Comparison of ENCODE assay signal across 14 cellular contexts in genomic region chr11:78177216-78177615, GRCh38. TPM values are rescaled to one million over a fixed set of nuclear protein-coding genes. Genes with fewer than 3 reads are reported as not detected.
DNase-seq lines count a peak whose midpoint lies in the region; ATAC-seq and TF ChIP-seq lines count a peak whose summit lies in the region.
"Had no signal": no experiment of that assay in that cellular context is flagged by ENCODE, and none has a peak within 500 bp of the region (broad histone marks: within the 10 kb centered on the region; RNA-seq: fewer than 3 reads in every experiment).

No MANE protein-coding gene starts in this region.

- H3K9me3 Mint-ChIP-seq in CD4-positive, alpha-beta T cell: no peaks in the 10 kb centered on the region
- H3K9me3 Mint-ChIP-seq: HFFc6 had no signal

- peaks cover 0 to 20% of the 10 kb centered on the region in 2 donors for H3K4me1 ChIP-seq in adrenal gland (replicated peaks in 1 of 2)
- H3K4me1 ChIP-seq in trophoblast cell (ENCODE audit: control insufficient read depth in 1 of 2, insufficient read depth in 2 of 2, low read length in 2 of 2): peaks cover 5 to 12% of the 10 kb centered on the region in 2 experiments
- H3K4me1 ChIP-seq in gastrocnemius medialis: no peaks in the 10 kb centered on the region

- peak overlapping the region; percentile 1 for H2BK12ac ChIP-seq in trophoblast cell (ENCODE audit: low read length)

- CTCF ChIA-PET in CD4-positive, alpha-beta T cell (lab: Charles Lee): interaction anchor here (0.7 kb wide), 1 partner anchor 80 kb away, joined by 3 read pairs; no protein-coding TSS in a partner anchor

- H3K9ac ChIP-seq in trophoblast cell (ENCODE audit: low read length): no peak overlapping the region

- H3K23ac ChIP-seq in trophoblast cell (ENCODE audit: low read length): no peak overlapping the region

- no peak overlapping the region for H3K27ac ChIP-seq in CD4-positive, alpha-beta T cell (ENCODE audit: low read depth, low read length)
- H3K27ac ChIP-seq in adrenal gland (peak overlapping the region in 3 of 5 donors; percentile 5 to 20 (median 9)), trophoblast cell (ENCODE audit: low read depth, low read length) (no peak overlapping the region), gastrocnemius medialis (no peak overlapping the region)

- ATAC-seq in CD4-positive, alpha-beta T cell (ENCODE audit: poor library complexity): no peak
- no peak for ATAC-seq in gastrocnemius medialis

- intact Hi-C loops in CD4-positive, alpha-beta T cell (cut with DNase I, micrococcal nuclease): no loop called here
- intact Hi-C loops in adrenal gland (cut with DNase I) (no loop called here), gastrocnemius medialis (cut with DNase I; ENCODE audit: low total_unique reads) (no loop called here)

- no peak overlapping the region for H3K4me3 Mint-ChIP-seq in CD4-positive, alpha-beta T cell
- H3K4me3 Mint-ChIP-seq: B cell; CD4-positive, alpha-beta memory T cell; HFFc6 had no signal

- H3K4me1 Mint-ChIP-seq in CD4-positive, alpha-beta T cell (ENCODE audit: low read depth): no peaks in the 10 kb centered on the region
- H3K4me1 Mint-ChIP-seq: B cell had no signal

- 92 to 95% (median 94%) methylated on average over 7 of the region's 7 CpGs for WGBS in adrenal gland, 4 donors
- no CpG with 5 or more reads among the region's 7 CpGs for WGBS in trophoblast cell (ENCODE audit: extremely low coverage, insufficient coverage, insufficient read length)

- H3K79me1 ChIP-seq in trophoblast cell (ENCODE audit: low read length): peaks cover 6% of the 10 kb centered on the region

- peak overlapping the region; percentile 51 for H3K27ac Mint-ChIP-seq in CD4-positive, alpha-beta T cell
- H3K27ac Mint-ChIP-seq: B cell; CD4-positive, alpha-beta memory T cell; HFFc6 had no signal

- H3K18ac ChIP-seq in trophoblast cell (ENCODE audit: low read length): no peak overlapping the region

- POLR2A ChIA-PET in CD4-positive, alpha-beta T cell (lab: Charles Lee): no interaction called here

- H3K36me3 Mint-ChIP-seq in CD4-positive, alpha-beta T cell (ENCODE audit: low read depth): peaks cover 50% of the 10 kb centered on the region

- H3K27me3 Mint-ChIP-seq in CD4-positive, alpha-beta T cell: no peaks in the 10 kb centered on the region
- H3K27me3 Mint-ChIP-seq: B cell; CD4-positive, alpha-beta memory T cell had no signal

- H2AK5ac ChIP-seq in trophoblast cell (ENCODE audit: low read length): no peak overlapping the region

- peaks cover 0 to 15% of the 10 kb centered on the region in 2 donors for H3K36me3 ChIP-seq in adrenal gland (replicated peaks in 1 of 2)
- H3K36me3 ChIP-seq in trophoblast cell (ENCODE audit: control insufficient read depth in 1 of 2, insufficient read depth in 2 of 2, low read length in 2 of 2): peaks cover 28 to 31% of the 10 kb centered on the region in 2 experiments
- H3K36me3 ChIP-seq in gastrocnemius medialis: peaks cover 0 to 12% of the 10 kb centered on the region in 2 donors

- H4K12ac ChIP-seq in trophoblast cell (ENCODE audit: low read depth, low read length): no peak overlapping the region

- in situ Hi-C loops in gastrocnemius medialis (cut with MboI; ENCODE audit: low sequenced_read_pairs in 4 of 4): no loop called here

- TF ChIP-seq CTCF in CD4-positive, alpha-beta T cell (IDR thresholded peaks at IDR 0.05): no peak
- TF ChIP-seq CTCF in adrenal gland (IDR thresholded peaks at IDR 0.05): no peak
- TF ChIP-seq CTCF in gastrocnemius medialis (IDR thresholded peaks at IDR 0.05 in 4 of 5, conservative IDR thresholded peaks at IDR 0.05 in 1 of 5): no peak

- no peak for DNase-seq in CD4-positive, alpha-beta T cell
- DNase-seq in DMS 273 (lab: John Stamatoyannopoulos, UW; ENCODE audit: unreplicated experiment): peak; percentile 78
- DNase-seq in adrenal gland: no peak
- DNase-seq in trophoblast cell: no peak
- DNase-seq in gastrocnemius medialis: no peak
- DNase-seq in SIG-M5 treated with dmso at 0.1 percent for 504 hours (lab: John Stamatoyannopoulos, UW; ENCODE audit: unreplicated experiment): no peak
- DNase-seq in activated CD4-positive, alpha-beta T cell treated with anti-CD3 and anti-CD28 coated beads, Interleukin-2, amount 50 U/mL, for 4 hours: no peak
- DNase-seq: C1 segment of cervical spinal cord; CD4-positive, alpha-beta memory T cell; COR-L47; HCEC 1CT; HFFc6; IMR-90 had no signal

- no peak for TF ChIP-seq POLR2A in adrenal gland (IDR thresholded peaks at IDR 0.05)
- TF ChIP-seq POLR2A in gastrocnemius medialis (IDR thresholded peaks at IDR 0.05): no peak

- H3K14ac ChIP-seq in trophoblast cell (ENCODE audit: low read length): no peak overlapping the region

- H3K27me3 ChIP-seq in CD4-positive, alpha-beta T cell (ENCODE audit: control insufficient read depth, insufficient read depth, low read length): no peaks in the 10 kb centered on the region
- H3K27me3 ChIP-seq in adrenal gland (no peaks in the 10 kb centered on the region), trophoblast cell (ENCODE audit: insufficient read depth, low read length) (no peaks in the 10 kb centered on the region), gastrocnemius medialis (no peaks in the 10 kb centered on the region)

- H3K79me2 ChIP-seq in trophoblast cell (ENCODE audit: control insufficient read depth, insufficient read depth, low read length, poor library complexity): no peaks in the 10 kb centered on the region

- no peak overlapping the region for H4K91ac ChIP-seq in trophoblast cell (ENCODE audit: low read depth, low read length)

- no peaks in the 10 kb centered on the region for H3K9me3 ChIP-seq in CD4-positive, alpha-beta T cell (ENCODE audit: control insufficient read depth, low read length)
- no peaks in the 10 kb centered on the region for H3K9me3 ChIP-seq in adrenal gland (replicated peaks in 1 of 3)
- H3K9me3 ChIP-seq in trophoblast cell (ENCODE audit: insufficient read depth, low read depth, low read length): no peaks in the 10 kb centered on the region
- no peaks in the 10 kb centered on the region for H3K9me3 ChIP-seq in gastrocnemius medialis

- peak overlapping the region; percentile 7 for H2BK120ac ChIP-seq in trophoblast cell (ENCODE audit: insufficient read depth, low read length, poor library complexity)

- H2BK5ac ChIP-seq in trophoblast cell (ENCODE audit: low read depth, low read length, poor library complexity): no peak overlapping the region

- H2AFZ ChIP-seq in trophoblast cell (ENCODE audit: insufficient read depth, low read length, poor library complexity): no peak overlapping the region

- H3K4me3 ChIP-seq in adrenal gland: no peak overlapping the region
- H3K4me3 ChIP-seq in trophoblast cell (ENCODE audit: low read depth, low read length): no peak overlapping the region
- no peak overlapping the region for H3K4me3 ChIP-seq in gastrocnemius medialis

- no peak overlapping the region for H4K8ac ChIP-seq in trophoblast cell (ENCODE audit: low read depth, low read length)

- no peak overlapping the region for H3K4ac ChIP-seq in trophoblast cell (ENCODE audit: low read depth, low read length)

- H3K4me2 ChIP-seq in trophoblast cell (ENCODE audit: low read length): no peak overlapping the region

RNA-seq across cellular contexts. Expression of gene KCTD21, which starts 11.2 kb away (rescaled TPM):
- total RNA-seq in CD4-positive, alpha-beta T cell: 1 to 10 TPM; 3.5 to 6.5 TPM
- total RNA-seq in adrenal gland (10 to 100 TPM; 17.0 to 32.9 (median 26.4) TPM), gastrocnemius medialis (10 to 100 TPM in 3 of 4 donors, 1 to 10 TPM in 1; 6.0 to 18.9 (median 15.8) TPM)
- 10 to 100 TPM in 2 of 3 donors, 1 to 10 TPM in 1; 9.3 to 54.0 (median 11.7) TPM for polyA plus RNA-seq in adrenal gland
- polyA plus RNA-seq in trophoblast cell (2013): 14.9 and 15.5 TPM in 2 replicates

RNA-seq across cellular contexts. Expression of gene USP35, which starts 11.5 kb away (rescaled TPM):
- 10 to 100 TPM; 29.2 to 33.1 TPM for total RNA-seq in CD4-positive, alpha-beta T cell
- total RNA-seq in adrenal gland (10 to 100 TPM; 23.4 to 47.9 (median 34.2) TPM), gastrocnemius medialis (1 to 10 TPM; 4.6 to 6.1 (median 5.4) TPM)
- polyA plus RNA-seq in adrenal gland: 10 to 100 TPM; 16.5 to 75.9 (median 30.1) TPM
- 19.3 and 20.2 TPM in 2 replicates for polyA plus RNA-seq in trophoblast cell (2013)

RNA-seq across cellular contexts. Expression of gene ALG8, which starts 37.8 kb away (rescaled TPM):
- 10 to 100 TPM; 14.4 to 14.9 TPM for total RNA-seq in CD4-positive, alpha-beta T cell
- total RNA-seq in adrenal gland: 10 to 100 TPM; 28.9 to 64.0 (median 48.4) TPM
- polyA plus RNA-seq in adrenal gland: 100 to 1,000 TPM in 2 of 3 donors, 10 to 100 TPM in 1; 92.1 to 129 (median 119) TPM
- 76.1 and 82.0 TPM in 2 replicates for polyA plus RNA-seq in trophoblast cell (2013)
- total RNA-seq in gastrocnemius medialis: 10 to 100 TPM in 2 of 4 donors, 1 to 10 TPM in 2; 9.0 to 12.9 (median 10.9) TPM

Comparison
In these comparisons a context has a peak if more than half of its experiments do, and no peak if none do; other contexts are left out.
1. H3K27ac ChIP-seq: peak in adrenal gland (3 of 5); none in CD4-positive, alpha-beta T cell (single experiment), trophoblast cell (single experiment) and gastrocnemius medialis (0 of 4).